In genomic region chr1:246003442-246003730, GRCh38 we compare ENCODE assay signal across 8 cellular contexts.
A peak's percentile ranks its signal among the peaks of the same experiment; 100 is the strongest.
DNase-seq lines count a peak whose midpoint lies in the region; ATAC-seq and TF ChIP-seq lines count a peak whose summit lies in the region.
"Had no signal": no experiment of that assay in that cellular context is flagged by ENCODE, and none has a peak within 500 bp of the region (broad histone marks: within the 10 kb centered on the region; RNA-seq: fewer than 3 reads in every experiment).

No MANE protein-coding gene starts in this region.

- no peak overlapping the region for H3K4me3 Mint-ChIP-seq in natural killer cell
- no peak overlapping the region for H3K4me3 Mint-ChIP-seq in natural killer cell treated with Interleukin-12 subunit alpha and Interleukin-12 subunit beta and Interleukin-15 and Interleukin-18, amount 100 ng/mL, for 72 hours
- no peak overlapping the region for H3K4me3 Mint-ChIP-seq in T-helper 17 cell
- H3K4me3 Mint-ChIP-seq in mesothelial cell of epicardium = no peak overlapping the region
- H3K4me3 Mint-ChIP-seq: CD8-positive, alpha-beta memory T cell had no signal

- H3K27me3 ChIP-seq in stomach = no peaks in the 10 kb centered on the region

- TF ChIP-seq CTCF in natural killer cell (IDR thresholded peaks at IDR 0.05) (peak; percentile 30), mesothelial cell of epicardium (IDR thresholded peaks at IDR 0.05; ENCODE audit: unreplicated experiment) (peak; percentile 34), stomach (IDR thresholded peaks at IDR 0.05) (no peak)

- H3K4me1 ChIP-seq in stomach = peaks cover 3 to 36% (median 15%) of the 10 kb centered on the region in 4 donors

- no peaks in the 10 kb centered on the region for H3K9me3 ChIP-seq in T-helper 17 cell (ENCODE audit: control insufficient read depth, low read length, poor library complexity, severe bottlenecking)
- no peaks in the 10 kb centered on the region for H3K9me3 ChIP-seq in stomach

- no peak overlapping the region for H3K4me3 ChIP-seq in stomach

- H3K36me3 ChIP-seq in stomach = no peaks in the 10 kb centered on the region

- intact Hi-C loops in natural killer cell (cut with micrococcal nuclease) = loop anchor here (1.0 to 5.0 kb wide), 4 partner anchors 114 to 850 kb away; no protein-coding TSS in a partner anchor
- intact Hi-C loops in stomach (cut with DNase I; ENCODE audit: low total_unique reads) = loop anchor here (5.0 kb wide), 1 partner anchor 851 kb away; the partner anchor contains the start of gene KIF26B

- H3K4me1 Mint-ChIP-seq in natural killer cell (peaks cover 0 to 7% of the 10 kb centered on the region in 2 donors), T-helper 17 cell (no peaks in the 10 kb centered on the region), mesothelial cell of epicardium (peaks cover 36% of the 10 kb centered on the region)
- no peaks in the 10 kb centered on the region for H3K4me1 Mint-ChIP-seq in natural killer cell treated with Interleukin-12 subunit alpha and Interleukin-12 subunit beta and Interleukin-15 and Interleukin-18, amount 100 ng/mL, for 72 hours (ENCODE audit: low read depth in 2 of 2)
- H3K4me1 Mint-ChIP-seq: CD8-positive, alpha-beta memory T cell had no signal

- DNase-seq in natural killer cell (no peak), T-helper 17 cell (no peak), mesothelial cell of epicardium (ENCODE audit: low spot score in 2 of 2, unreplicated experiment in 2 of 2) (no peak), T-helper 9 cell (no peak), stomach (no peak)
- DNase-seq in natural killer cell treated with Interleukin-12 subunit alpha and Interleukin-12 subunit beta and Interleukin-15 and Interleukin-18, amount 100 ng/mL, for 72 hours (ENCODE audit: low spot score) = no peak

- WGBS in stomach, 5 donors = 35 to 51% (median 44%) methylated on average over 2 of the region's 2 CpGs

- no peak overlapping the region for H3K27ac Mint-ChIP-seq in natural killer cell
- no peak overlapping the region for H3K27ac Mint-ChIP-seq in natural killer cell treated with Interleukin-12 subunit alpha and Interleukin-12 subunit beta and Interleukin-15 and Interleukin-18, amount 100 ng/mL, for 72 hours
- peak overlapping the region; percentile 16 for H3K27ac Mint-ChIP-seq in T-helper 17 cell
- H3K27ac Mint-ChIP-seq in mesothelial cell of epicardium = no peak overlapping the region
- H3K27ac Mint-ChIP-seq: CD8-positive, alpha-beta memory T cell had no signal

- no peaks in the 10 kb centered on the region for H3K9me3 Mint-ChIP-seq in natural killer cell
- no peaks in the 10 kb centered on the region for H3K9me3 Mint-ChIP-seq in natural killer cell treated with Interleukin-12 subunit alpha and Interleukin-12 subunit beta and Interleukin-15 and Interleukin-18, amount 100 ng/mL, for 72 hours
- H3K9me3 Mint-ChIP-seq in mesothelial cell of epicardium = peaks cover 6% of the 10 kb centered on the region
- H3K9me3 Mint-ChIP-seq: CD8-positive, alpha-beta memory T cell had no signal

- H3K36me3 Mint-ChIP-seq in natural killer cell = no peaks in the 10 kb centered on the region
- H3K36me3 Mint-ChIP-seq in natural killer cell treated with Interleukin-12 subunit alpha and Interleukin-12 subunit beta and Interleukin-15 and Interleukin-18, amount 100 ng/mL, for 72 hours = no peaks in the 10 kb centered on the region
- H3K36me3 Mint-ChIP-seq in T-helper 17 cell (ENCODE audit: low read depth) = no peaks in the 10 kb centered on the region
- no peaks in the 10 kb centered on the region for H3K36me3 Mint-ChIP-seq in mesothelial cell of epicardium

- no peak overlapping the region for H3K27ac ChIP-seq in stomach

- H3K27me3 Mint-ChIP-seq in natural killer cell (ENCODE audit: low read depth in 2 of 2) (no peaks in the 10 kb centered on the region), T-helper 17 cell (no peaks in the 10 kb centered on the region), mesothelial cell of epicardium (ENCODE audit: low read depth) (no peaks in the 10 kb centered on the region)
- no peaks in the 10 kb centered on the region for H3K27me3 Mint-ChIP-seq in natural killer cell treated with Interleukin-12 subunit alpha and Interleukin-12 subunit beta and Interleukin-15 and Interleukin-18, amount 100 ng/mL, for 72 hours

- no peak for TF ChIP-seq POLR2A in stomach (IDR thresholded peaks at IDR 0.05)

- TF ChIP-seq EP300 in stomach (IDR thresholded peaks at IDR 0.05) = no peak

- no peak for ATAC-seq in natural killer cell
- ATAC-seq in natural killer cell treated with Interleukin-12 subunit alpha and Interleukin-12 subunit beta and Interleukin-15 and Interleukin-18, amount 100 ng/mL, for 72 hours = no peak
- no peak for ATAC-seq in T-helper 17 cell
- no peak for ATAC-seq in GM19463 (IDR thresholded peaks at IDR 0.05; ENCODE audit: unreplicated experiment)

Comparison
In these comparisons a context has a peak if more than half of its experiments do, and no peak if none do; other contexts are left out.
1. CTCF ChIP-seq: peak in natural killer cell (single experiment) and mesothelial cell of epicardium (single experiment); none in stomach (0 of 7).